ENCODE assay signal across 26 cellular contexts in genomic region chr16:27813591-27813990, GRCh38.
"Had no signal": no experiment of that assay in that cellular context is flagged by ENCODE, and none has a peak within 500 bp of the region (broad histone marks: within the 10 kb centered on the region; RNA-seq: fewer than 3 reads in every experiment).

No MANE protein-coding gene starts in this region.

- H3K27ac ChIP-seq: adrenal gland, KMS-11, RWPE1, SJSA1, WERI-Rb-1 had no signal

- H3K36me3 ChIP-seq: adrenal gland, SJSA1, WERI-Rb-1 had no signal

- H3K9me3 ChIP-seq: adrenal gland, SJSA1 had no signal

- ATAC-seq: activated CD4-positive, alpha-beta T cell treated with anti-CD3 and anti-CD28 coated beads for 36 hours; activated T-helper 17 cell treated with anti-CD3 and anti-CD28 coated beads, Interleukin-2, amount 50 U/mL, for 72 hours; Panc1; SK-N-SH treated with all-trans-retinoic acid at 6 μM for 48 hours had no signal

- H3K4me1 ChIP-seq: adrenal gland, SJSA1 had no signal

- H3K4me3 ChIP-seq: adrenal gland, SJSA1 had no signal

- DNase-seq: activated CD4-positive, alpha-beta memory T cell treated with anti-CD3 and anti-CD28 coated beads, Interleukin-2, amount 10 ng/mL, durations not matched to agents 7 days and 5 days; activated CD4-positive, alpha-beta T cell treated with anti-CD3 and anti-CD28 coated beads for 36 hours; activated CD4-positive, alpha-beta T cell treated with anti-CD3 and anti-CD28 coated beads, Interleukin-2, amount 50 U/mL, for 1 hour; activated naive CD4-positive, alpha-beta T cell treated with anti-CD3 and anti-CD28 coated beads, Interleukin-2, amount 50 U/mL, for 16 hours; activated naive CD8-positive, alpha-beta T cell treated with anti-CD3 and anti-CD28 coated beads, Interleukin-2, amount 10 ng/mL, durations not matched to agents 7 days and 5 days; activated T-cell treated with anti-CD3 and anti-CD28 coated beads for 4 hours; activated T-cell treated with anti-CD3 and anti-CD28 coated beads, Interleukin-2, amount 50 U/mL, for 48 hours; adrenal gland; anterior cingulate cortex; NCI-H1092; NCI-H1417 treated with DMSO at 0.1 percent for 48 hours; NCI-H1694; NCI-H2029; NCI-H2107; NCI-H2171 treated with DMSO at 0.1 percent for 48 hours; NCI-H226; NCI-H526 treated with DMSO at 0.1 percent for 48 hours; NCI-H82; SHP77; WERI-Rb-1 had no signal

- H3K27me3 ChIP-seq: adrenal gland had no signal
